8 cellular contexts compared by ENCODE assay signal in the genomic region with DNA sequence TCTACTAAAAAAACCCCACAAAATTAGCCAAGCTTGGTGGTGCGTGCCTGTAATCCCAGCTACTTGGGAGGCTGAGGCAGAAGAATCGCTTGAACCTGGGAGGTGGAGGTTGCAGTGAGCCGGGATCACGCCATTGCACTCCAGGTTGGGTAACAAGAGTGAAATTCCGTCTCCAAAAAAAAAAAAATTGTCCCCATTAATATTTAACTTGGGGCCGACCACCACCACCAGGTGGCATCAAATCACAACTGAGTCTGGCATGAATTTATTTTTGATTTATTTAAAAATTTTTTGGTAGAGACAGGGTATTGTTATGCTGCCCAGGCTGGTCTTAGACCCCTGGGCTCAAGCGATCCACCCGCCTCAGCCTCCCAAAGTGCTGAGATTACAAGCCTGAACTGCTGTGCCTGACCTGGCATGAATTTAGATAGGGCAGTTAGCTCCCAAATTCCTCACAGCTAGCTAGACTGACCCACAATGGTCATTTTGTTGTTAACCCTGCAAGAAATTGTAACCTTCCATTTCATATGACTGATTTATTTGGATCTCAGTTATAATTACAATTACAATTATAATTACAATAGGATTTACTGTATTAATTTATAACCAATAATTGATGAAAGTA. TPM values are rescaled to one million over a fixed set of nuclear protein-coding genes. Genes with fewer than 3 reads are reported as not detected.
DNase-seq lines count a peak whose midpoint lies in the region; ATAC-seq and TF ChIP-seq lines count a peak whose summit lies in the region.

No MANE protein-coding gene starts in this region.

- no peaks in the 10 kb centered on the region for H4K20me1 ChIP-seq in PC-3 (ENCODE audit: low read length)

- TF ChIP-seq POLR2A in gastrocnemius medialis (IDR thresholded peaks at IDR 0.05) (no peak), upper lobe of left lung (IDR thresholded peaks at IDR 0.05) (no peak)

- peak; percentile 23 for DNase-seq in stimulated activated CD4-positive, alpha-beta T cell treated with anti-CD3 and anti-CD28 coated beads, Interleukin-12 subunit alpha, Interleukin-12 subunit beta, amount 100 ng/mL, for 4 hours
- DNase-seq in stimulated activated CD4-positive, alpha-beta T cell treated with anti-CD3 and anti-CD28 coated beads, Interleukin-1b, Interleukin-23, amount 100 ng/mL, for 48 hours, result no peak
- DNase-seq in PC-3, result peak; percentile 53
- DNase-seq in endodermal cell, result peak; percentile 65
- no peak for DNase-seq in gastrocnemius medialis
- DNase-seq in tibial artery, result no peak
- no peak for DNase-seq in upper lobe of left lung

- H3K9me3 ChIP-seq in PC-3 (ENCODE audit: low read length) (no peaks in the 10 kb centered on the region), endodermal cell (ENCODE audit: control insufficient read depth, low read length) (no peaks in the 10 kb centered on the region), gastrocnemius medialis (no peaks in the 10 kb centered on the region), tibial artery (no peaks in the 10 kb centered on the region), upper lobe of left lung (no peaks in the 10 kb centered on the region)

- no peak overlapping the region for H3K9ac ChIP-seq in PC-3 (ENCODE audit: low read length)
- no peak overlapping the region for H3K9ac ChIP-seq in endodermal cell (ENCODE audit: extremely low read depth, low read length, poor library complexity, severe bottlenecking)

- no peaks in the 10 kb centered on the region for H3K4me1 ChIP-seq in PC-3 (ENCODE audit: insufficient read depth, low read length)
- H3K4me1 ChIP-seq in endodermal cell (ENCODE audit: control insufficient read depth, insufficient read depth, low read length), result no peaks in the 10 kb centered on the region
- no peaks in the 10 kb centered on the region for H3K4me1 ChIP-seq in gastrocnemius medialis
- peaks cover 0 to 6% (median 0%) of the 10 kb centered on the region in 4 donors for H3K4me1 ChIP-seq in tibial artery
- no peaks in the 10 kb centered on the region for H3K4me1 ChIP-seq in upper lobe of left lung

- H3K27me3 ChIP-seq in PC-3 (ENCODE audit: low read length) (no peaks in the 10 kb centered on the region), endodermal cell (ENCODE audit: control insufficient read depth, insufficient read depth, low read length, poor library complexity, severe bottlenecking) (no peaks in the 10 kb centered on the region), gastrocnemius medialis (no peaks in the 10 kb centered on the region), tibial artery (no peaks in the 10 kb centered on the region), upper lobe of left lung (no peaks in the 10 kb centered on the region)

- ATAC-seq in PC-3 (no peak), gastrocnemius medialis (no peak), upper lobe of left lung (ENCODE audit: low FRiP score in 2 of 2) (no peak), HG02610 (IDR thresholded peaks at IDR 0.05; ENCODE audit: unreplicated experiment) (no peak)

- in situ Hi-C loops in gastrocnemius medialis (cut with MboI; ENCODE audit: low sequenced_read_pairs in 4 of 4), result no loop called here

- no peak overlapping the region for H3K4me3 Mint-ChIP-seq in endodermal cell

- H3K4me2 ChIP-seq in PC-3 (ENCODE audit: low read length), result no peak overlapping the region

- H2AFZ ChIP-seq in PC-3 (ENCODE audit: low read length), result no peak overlapping the region

- intact Hi-C loops in PC-3 (cut with micrococcal nuclease) (loop anchor here (5.0 kb wide), 1 partner anchor 545 kb away; no protein-coding TSS in a partner anchor), gastrocnemius medialis (cut with DNase I; ENCODE audit: low total_unique reads) (no loop called here), tibial artery (cut with DNase I; ENCODE audit: low total_unique reads) (no loop called here)

- no peak overlapping the region for H3K4me3 ChIP-seq in PC-3 (ENCODE audit: low read length)
- no peak overlapping the region for H3K4me3 ChIP-seq in endodermal cell (ENCODE audit: low read length)
- H3K4me3 ChIP-seq in gastrocnemius medialis, result no peak overlapping the region
- no peak overlapping the region for H3K4me3 ChIP-seq in tibial artery
- no peak overlapping the region for H3K4me3 ChIP-seq in upper lobe of left lung

- peaks cover 3% of the 10 kb centered on the region for H3K9me3 Mint-ChIP-seq in endodermal cell

- H3K9me2 ChIP-seq in PC-3 (replicated peaks; ENCODE audit: low read length), result no peaks in the 10 kb centered on the region

- CTCF ChIA-PET in PC-3 (lab: Charles Lee), result interaction anchor here (0.6 kb wide), 1 partner anchor 46 kb away, joined by 5 read pairs; no protein-coding TSS in a partner anchor

- H3K36me3 ChIP-seq in PC-3 (ENCODE audit: low read depth, low read length) (no peaks in the 10 kb centered on the region), endodermal cell (ENCODE audit: control insufficient read depth, insufficient read depth, low read length) (no peaks in the 10 kb centered on the region), gastrocnemius medialis (no peaks in the 10 kb centered on the region), tibial artery (no peaks in the 10 kb centered on the region), upper lobe of left lung (no peaks in the 10 kb centered on the region)

- no TSS peak for BruUV-seq in PC-3 (replicated peaks; lab: Mats Ljungman, UMichigan)

- H3K27me3 Mint-ChIP-seq in endodermal cell (ENCODE audit: insufficient read depth), result no peaks in the 10 kb centered on the region

- H3K4me1 Mint-ChIP-seq in endodermal cell, result peaks cover 12% of the 10 kb centered on the region

- no peaks in the 10 kb centered on the region for H3F3A ChIP-seq in PC-3 (ENCODE audit: low read length, unreplicated experiment)

- H3K27ac Mint-ChIP-seq in endodermal cell, result no peak overlapping the region

- WGBS in endodermal cell (ENCODE audit: insufficient coverage in 1 of 2, insufficient read length in 1 of 2), 2 experiments, result 73 to 74% methylated on average over 3 to 8 of the region's 8 CpGs
- 35 to 42% methylated on average over 8 of the region's 8 CpGs for WGBS in upper lobe of left lung, 2 donors

- peak; percentile 54 for TF ChIP-seq CTCF in PC-3 (conservative IDR thresholded peaks at IDR 0.05; ENCODE audit: low read depth, low read length)
- TF ChIP-seq CTCF in endodermal cell (conservative IDR thresholded peaks at IDR 0.05), result peak; percentile 81
- peak in 3 of 5 experiments; percentile 27 to 41 (median 34) for TF ChIP-seq CTCF in gastrocnemius medialis (IDR thresholded peaks at IDR 0.05 in 4 of 5, conservative IDR thresholded peaks at IDR 0.05 in 1 of 5)
- peak in 1 of 2 experiments; percentile 18 for TF ChIP-seq CTCF in tibial artery (IDR thresholded peaks at IDR 0.05)
- TF ChIP-seq CTCF in upper lobe of left lung (IDR thresholded peaks at IDR 0.05), result peak in 1 of 6 experiments; percentile 12

- no peak for TF ChIP-seq EP300 in upper lobe of left lung (IDR thresholded peaks at IDR 0.05)

- no peak overlapping the region for H3K27ac ChIP-seq in PC-3 (ENCODE audit: low read length)
- no peak overlapping the region for H3K27ac ChIP-seq in endodermal cell (ENCODE audit: low read depth, low read length)
- no peak overlapping the region for H3K27ac ChIP-seq in gastrocnemius medialis
- H3K27ac ChIP-seq in tibial artery, result no peak overlapping the region
- no peak overlapping the region for H3K27ac ChIP-seq in upper lobe of left lung

- POLR2A ChIA-PET in PC-3 (lab: Charles Lee; ENCODE audit: unreplicated experiment), result no interaction called here

- no peaks in the 10 kb centered on the region for H3K79me2 ChIP-seq in PC-3 (ENCODE audit: low read length)

- no peaks in the 10 kb centered on the region for H3K36me3 Mint-ChIP-seq in endodermal cell (ENCODE audit: low read depth)

RNA-seq across cellular contexts. Expression of a gene that starts 17.1 kb away (rescaled TPM):
- total RNA-seq in PC-3 (2014; rRNA removed) (4.5 and 6.3 TPM in 2 replicates), endodermal cell (10 to 100 TPM; 18.0 to 28.6 TPM), gastrocnemius medialis (1 to 10 TPM; 1.5 to 1.9 (median 1.7) TPM), upper lobe of left lung (1 to 10 TPM; 2.1 to 5.8 (median 3.1) TPM)
- 8.2 TPM for polyA plus RNA-seq in endodermal cell (2013, experiment 1 of 2)
- polyA plus RNA-seq in endodermal cell (2013, experiment 2 of 2), result 7.8 TPM

Comparison
In these comparisons a context has a peak if more than half of its experiments do, and no peak if none do; other contexts are left out.
1. DNase-seq: peak in stimulated activated CD4-positive, alpha-beta T cell treated with anti-CD3 and anti-CD28 coated beads, Interleukin-12 subunit alpha, Interleukin-12 subunit beta, amount 100 ng/mL, for 4 hours (single experiment), PC-3 (single experiment) and endodermal cell (single experiment); none in stimulated activated CD4-positive, alpha-beta T cell treated with anti-CD3 and anti-CD28 coated beads, Interleukin-1b, Interleukin-23, amount 100 ng/mL, for 48 hours (single experiment), gastrocnemius medialis (0 of 2), tibial artery (0 of 2) and upper lobe of left lung (0 of 2).